14 cellular contexts compared by ENCODE assay signal in genomic region chr2:160613466-160614153, GRCh38.
DNase-seq lines count a peak whose midpoint lies in the region; ATAC-seq and TF ChIP-seq lines count a peak whose summit lies in the region.
"Had no signal": no experiment of that assay in that cellular context is flagged by ENCODE, and none has a peak within 500 bp of the region (broad histone marks: within the 10 kb centered on the region; RNA-seq: fewer than 3 reads in every experiment).

No MANE protein-coding gene starts in this region.

- no peak overlapping the region for H3K4me3 ChIP-seq in mammary epithelial cell (replicated peaks in 1 of 3; ENCODE audit: insufficient read depth in 1 of 3, low read depth in 2 of 3, low read length in 3 of 3)
- H3K4me3 ChIP-seq: suprapubic skin had no signal

- H3K9ac ChIP-seq in mammary epithelial cell (ENCODE audit: insufficient read depth, low read length): no peak overlapping the region

- no TSS peak for BruUV-seq in mammary epithelial cell (replicated peaks; lab: Mats Ljungman, UMichigan)

- CTCF ChIA-PET in mammary epithelial cell (lab: Charles Lee; ENCODE audit: low non-redundant PET): no interaction called here

- no peak for TF ChIP-seq CTCF in mammary epithelial cell (conservative IDR thresholded peaks at IDR 0.05 in 1 of 2, IDR thresholded peaks at IDR 0.05 in 1 of 2; ENCODE audit: extremely low read depth in 1 of 2, insufficient read depth in 1 of 2, low read depth in 1 of 2, low read length in 2 of 2)

- DNase-seq in EH (ENCODE audit: low read depth) (peak; percentile 87), M059J (ENCODE audit: low read depth) (peak; percentile 89), mammary epithelial cell (peak; percentile 76), myocyte (ENCODE audit: low read depth) (peak; percentile 30), NCI-H82 treated with DMSO at 0.1 percent for 48 hours (lab: John Stamatoyannopoulos, UW; ENCODE audit: unreplicated experiment) (no peak), CD1c-positive myeloid dendritic cell (ENCODE audit: extremely low spot score) (no peak)
- no peak for DNase-seq in effector CD8-positive, alpha-beta T cell (lab: John Stamatoyannopoulos, UW)
- DNase-seq: activated CD8-positive, alpha-beta memory T cell treated with anti-CD3 and anti-CD28 coated beads, Interleukin-2, amount 50 U/mL, for 48 hours; amygdala; KBM-7; NCI-H2107; retina had no signal

- H3K27me3 ChIP-seq in mammary epithelial cell (ENCODE audit: insufficient read depth, low read length): no peaks in the 10 kb centered on the region
- H3K27me3 ChIP-seq: suprapubic skin had no signal

- in situ Hi-C loops in mammary epithelial cell (cut with MboI; ENCODE audit: low sequenced_read_pairs in 2 of 2): no loop called here

- H2AFZ ChIP-seq in mammary epithelial cell (ENCODE audit: low read depth, low read length): no peak overlapping the region

- H3K9me3 ChIP-seq in mammary epithelial cell (replicated peaks; ENCODE audit: insufficient read depth, low read length): no peaks in the 10 kb centered on the region

- peak overlapping the region; percentile 14 for H3K27ac ChIP-seq in mammary epithelial cell (ENCODE audit: insufficient read depth, low read depth, low read length)
- H3K27ac ChIP-seq: suprapubic skin had no signal

- no peaks in the 10 kb centered on the region for H3K36me3 ChIP-seq in mammary epithelial cell (ENCODE audit: insufficient read depth, low read length)
- H3K36me3 ChIP-seq: suprapubic skin had no signal

- whole genome bisulfite sequencing in mammary epithelial cell (ENCODE audit: low coverage, missing lambda C conversion rate): 0% methylated on average over 1 of the region's 1 CpG

- dilution Hi-C loops in mammary epithelial cell (cut with HindIII; ENCODE audit: low sequenced_read_pairs): no loop called here

- no peaks in the 10 kb centered on the region for H3K79me2 ChIP-seq in mammary epithelial cell (ENCODE audit: insufficient read depth, low read length)

- ATAC-seq in GM21367 (IDR thresholded peaks at IDR 0.05; ENCODE audit: unreplicated experiment): no peak

- peaks cover 20% of the 10 kb centered on the region for H3K4me1 ChIP-seq in mammary epithelial cell (ENCODE audit: insufficient read depth, low read length)

- H4K20me1 ChIP-seq in mammary epithelial cell (ENCODE audit: insufficient read depth, low read length): no peaks in the 10 kb centered on the region

- intact Hi-C loops in mammary epithelial cell (cut with micrococcal nuclease): no loop called here

- H3K4me2 ChIP-seq in mammary epithelial cell (ENCODE audit: insufficient read depth, low read depth, low read length): peak overlapping the region; percentile 9

Comparison
In these comparisons a context has a peak if more than half of its experiments do, and no peak if none do; other contexts are left out.
1. DNase-seq: peak in EH (single experiment), M059J (single experiment), mammary epithelial cell (single experiment) and myocyte (single experiment); none in NCI-H82 treated with DMSO at 0.1 percent for 48 hours (single experiment), CD1c-positive myeloid dendritic cell (single experiment) and effector CD8-positive, alpha-beta T cell (single experiment).